7 cellular contexts compared by ENCODE assay signal in genomic region chr15:23371134-23371533, GRCh38. TPM values are rescaled to one million over a fixed set of nuclear protein-coding genes. Genes with fewer than 3 reads are reported as not detected.
"Had no signal": no experiment of that assay in that cellular context is flagged by ENCODE, and none has a peak within 500 bp of the region (broad histone marks: within the 10 kb centered on the region; RNA-seq: fewer than 3 reads in every experiment).

No MANE protein-coding gene starts in this region.

RNA-seq across cellular contexts. Expression of gene GOLGA8S, which starts 16.6 kb away (rescaled TPM):
- total RNA-seq: K562, LHCN-M2, PC-3 had no signal
- polyA plus RNA-seq: IgD-negative memory B cell had no signal

RNA-seq across cellular contexts. Expression of gene GOLGA6L26, which starts 37.1 kb away (rescaled TPM):
- total RNA-seq: K562, LHCN-M2, MCF 10A, OCI-LY7, PC-3, SJCRH30 had no signal
- polyA plus RNA-seq: IgD-negative memory B cell, K562 had no signal
